20 cellular contexts compared by ENCODE assay signal in the genomic region with DNA sequence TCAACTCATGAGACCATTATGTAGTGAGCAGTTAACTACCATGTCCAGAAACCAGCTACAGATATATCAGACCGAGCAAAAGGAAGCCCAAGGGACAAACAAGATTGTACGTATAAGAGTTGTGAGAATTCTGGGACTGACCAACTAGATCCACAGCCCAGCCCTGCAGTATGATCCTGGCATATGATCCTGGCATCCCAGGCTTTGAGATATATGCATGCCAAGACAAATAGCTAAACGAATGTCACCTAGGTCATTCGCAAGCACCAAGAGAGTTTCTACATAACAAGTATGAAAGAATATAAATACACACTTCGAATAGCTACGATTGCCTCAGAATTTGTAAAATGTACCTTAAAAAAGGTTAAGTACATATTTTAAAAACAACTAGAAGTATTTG.
"Had no signal": no experiment of that assay in that cellular context is flagged by ENCODE, and none has a peak within 500 bp of the region (broad histone marks: within the 10 kb centered on the region; RNA-seq: fewer than 3 reads in every experiment).

No MANE protein-coding gene starts in this region.

- H3K4me1 ChIP-seq: gastrocnemius medialis, heart right ventricle, upper lobe of right lung had no signal

- H3K4me3 ChIP-seq: coronary artery, dorsolateral prefrontal cortex, gastrocnemius medialis, heart right ventricle, mucosa of descending colon, smooth muscle cell, tibial artery, upper lobe of right lung had no signal

- ATAC-seq: gastrocnemius medialis; heart right ventricle; left ventricle myocardium superior; mucosa of descending colon; natural killer cell; right cardiac atrium; stimulated activated effector memory CD8-positive, alpha-beta T cell treated with anti-CD3 and anti-CD28 coated beads, Interleukin-12 subunit alpha, Interleukin-12 subunit beta, amount 100 ng/mL, for 72 hours; stimulated activated naive CD8-positive, alpha-beta T cell treated with anti-CD3 and anti-CD28 coated beads, Interleukin-15, Interleukin-2, amounts not matched to agents 100 U/mL and 50 U/mL, for 24 hours; upper lobe of right lung had no signal

- DNase-seq: central memory CD4-positive, alpha-beta T cell; dorsolateral prefrontal cortex; effector CD8-positive, alpha-beta T cell; gastrocnemius medialis; heart right ventricle; hypothalamus; kidney glomerular epithelial cell; left ventricle myocardium superior; mammary epithelial cell; natural killer cell; right cardiac atrium; stimulated activated CD4-positive, alpha-beta T cell treated with anti-CD3 and anti-CD28 coated beads, Interleukin-2, amount 100 ng/mL, for 48 hours; stimulated activated CD8-positive, alpha-beta memory T cell treated with anti-CD3 and anti-CD28 coated beads, Interleukin-4, amount 100 ng/mL, for 48 hours; stimulated activated naive CD8-positive, alpha-beta T cell treated with anti-CD3 and anti-CD28 coated beads, Interleukin-15, Interleukin-2, amounts not matched to agents 100 U/mL and 50 U/mL, for 24 hours; tibial artery; upper lobe of right lung had no signal

- H3K27me3 ChIP-seq: dorsolateral prefrontal cortex, gastrocnemius medialis, heart right ventricle, tibial artery, upper lobe of right lung had no signal

- H3K9me3 ChIP-seq: gastrocnemius medialis, mucosa of descending colon, upper lobe of right lung had no signal

- H3K36me3 ChIP-seq: gastrocnemius medialis, heart right ventricle, tibial artery, upper lobe of right lung had no signal

- H3K27ac ChIP-seq: coronary artery, dorsolateral prefrontal cortex, gastrocnemius medialis, tibial artery, upper lobe of right lung had no signal
